In the genomic region with DNA sequence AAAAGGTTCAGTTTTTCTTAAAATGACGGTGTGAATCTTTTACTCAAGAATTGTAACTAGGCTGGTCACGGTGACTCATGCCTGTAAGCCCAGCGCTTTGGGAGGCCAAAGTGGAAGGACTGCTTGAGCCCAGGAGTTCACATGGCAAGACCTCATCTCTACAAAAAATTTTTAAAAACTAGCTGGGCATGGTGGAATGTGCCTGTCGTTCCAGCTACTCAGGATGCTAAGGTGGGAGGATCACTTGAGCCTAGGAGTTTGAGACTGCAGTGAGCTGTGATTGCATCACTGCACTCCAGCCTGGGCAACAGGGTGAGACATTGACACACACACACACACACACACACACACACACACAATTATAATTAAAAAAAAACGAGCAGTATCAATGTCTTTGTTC, we compare ENCODE assay signal across 9 cellular contexts.
"Had no signal": no experiment of that assay in that cellular context is flagged by ENCODE, and none has a peak within 500 bp of the region (broad histone marks: within the 10 kb centered on the region; RNA-seq: fewer than 3 reads in every experiment).

No MANE protein-coding gene starts in this region.

- H3K4me3 Mint-ChIP-seq: H9 had no signal

- H3K27ac ChIP-seq: GM23248, HL-60 had no signal

- ATAC-seq: K562 had no signal

- FAIRE-seq: H54, K562 had no signal

- DNase-seq: GM23248, GOT3, H9, HCEC 1CT, IMR-90, KG1 had no signal

- H3K9ac ChIP-seq: GM23248 had no signal

- H3K4me3 ChIP-seq: GM23248, K562 had no signal

- H2AFZ ChIP-seq: GM23248 had no signal

- H3K9me3 Mint-ChIP-seq: H9 had no signal
